Comparison of ENCODE assay signal across 1 cellular context in genomic region chr1:36286802-36287201, GRCh38.
TF ChIP-seq lines count a peak whose summit lies in the region.

No MANE protein-coding gene starts in this region.

TF ChIP-seq in endothelial cell of umbilical vein, 7 proteins besides CTCF, POLR2A, EP300 and RAD21:
- no peak for TF ChIP-seq EZH2 (IDR thresholded peaks at IDR 0.05; ENCODE audit: borderline replicate concordance, low read depth, low read length, severe bottlenecking)
- no peak for TF ChIP-seq MAX (IDR thresholded peaks at IDR 0.05; ENCODE audit: insufficient read depth, insufficient read length)
- TF ChIP-seq POLR2AphosphoS5 (IDR thresholded peaks at IDR 0.05; ENCODE audit: insufficient read depth, low read depth, low read length), result no peak
- TF ChIP-seq GATA2 (IDR thresholded peaks at IDR 0.05; ENCODE audit: insufficient read depth, insufficient read length, low read depth, low read length), result no peak
- no peak for TF ChIP-seq MYC (IDR thresholded peaks at IDR 0.05; ENCODE audit: low read depth, low read length)
- no peak for TF ChIP-seq FOS (IDR thresholded peaks at IDR 0.05; ENCODE audit: borderline replicate concordance, insufficient read depth, low read length)
- no peak for TF ChIP-seq JUN (IDR thresholded peaks at IDR 0.05; ENCODE audit: borderline replicate concordance, insufficient read depth, insufficient read length, low read depth)
TF ChIP-seq in endothelial cell of umbilical vein: peak in this region for 0.
